In the genomic region with DNA sequence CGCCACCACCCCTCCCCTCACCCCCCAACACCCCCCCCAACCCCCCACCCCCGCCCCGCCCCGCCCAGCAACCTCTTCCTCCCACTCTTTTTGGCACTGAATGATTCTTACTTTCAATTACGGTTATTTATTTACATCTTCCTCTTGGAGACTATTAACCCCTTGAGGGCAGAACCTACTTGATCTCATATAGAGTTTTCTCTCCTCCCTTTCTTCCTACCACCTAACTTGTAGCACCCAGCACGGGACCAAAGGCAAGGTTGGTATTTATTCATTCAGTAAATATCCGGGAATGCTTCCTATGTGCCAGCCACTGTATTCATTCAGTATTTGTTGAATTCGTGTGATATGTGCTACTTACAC, we compare ENCODE assay signal across 1 cellular context.
TF ChIP-seq lines count a peak whose summit lies in the region.

No MANE protein-coding gene starts in this region.

TF ChIP-seq in A549, 52 proteins besides CTCF, POLR2A, EP300 and RAD21 (continued from another document):
- no peak for TF ChIP-seq REST (IDR thresholded peaks at IDR 0.05)
- no peak for TF ChIP-seq E2F6 (IDR thresholded peaks at IDR 0.05; ENCODE audit: borderline replicate concordance, low read depth)
